Comparison of ENCODE assay signal across 1 cellular context in genomic region chr14:59311723-59312122, GRCh38.
TF ChIP-seq lines count a peak whose summit lies in the region.

No MANE protein-coding gene starts in this region.

TF ChIP-seq in K562, 482 proteins besides CTCF, POLR2A, EP300 and RAD21 (continued from another document):
- no peak for TF ChIP-seq ZNF77 (CRISPR knock-in tag; IDR thresholded peaks at IDR 0.05)
- TF ChIP-seq CEBPG (CRISPR knock-in tag; IDR thresholded peaks at IDR 0.05), result no peak
- TF ChIP-seq CEBPG (tag; conservative IDR thresholded peaks at IDR 0.05 in 1 of 2, IDR thresholded peaks at IDR 0.05 in 1 of 2), result no peak
- no peak for TF ChIP-seq HDAC8 (tag; IDR thresholded peaks at IDR 0.05)
- no peak for TF ChIP-seq SAFB2 (IDR thresholded peaks at IDR 0.05; ENCODE audit: borderline replicate concordance, low read depth, low read length, severe bottlenecking)
- TF ChIP-seq POLR2AphosphoS5 (IDR thresholded peaks at IDR 0.05; ENCODE audit: control insufficient read depth, insufficient read depth, low read depth, low read length), result no peak
- TF ChIP-seq MTA2 (IDR thresholded peaks at IDR 0.05; ENCODE audit: low read depth), result no peak
- no peak for TF ChIP-seq MXI1 (IDR thresholded peaks at IDR 0.05; ENCODE audit: low read depth, low read length)
- no peak for TF ChIP-seq ETS1 (conservative IDR thresholded peaks at IDR 0.05; ENCODE audit: control insufficient read depth, low read depth, low read length)
- TF ChIP-seq GTF2E2 (tag; IDR thresholded peaks at IDR 0.05), result no peak
- TF ChIP-seq ZBED1 (IDR thresholded peaks at IDR 0.05), result no peak
- TF ChIP-seq E2F3 (CRISPR knock-in tag; IDR thresholded peaks at IDR 0.05), result no peak
- no peak for TF ChIP-seq SRSF3 (IDR thresholded peaks at IDR 0.05; ENCODE audit: insufficient read depth, low read length)
- TF ChIP-seq, protein P1, sequence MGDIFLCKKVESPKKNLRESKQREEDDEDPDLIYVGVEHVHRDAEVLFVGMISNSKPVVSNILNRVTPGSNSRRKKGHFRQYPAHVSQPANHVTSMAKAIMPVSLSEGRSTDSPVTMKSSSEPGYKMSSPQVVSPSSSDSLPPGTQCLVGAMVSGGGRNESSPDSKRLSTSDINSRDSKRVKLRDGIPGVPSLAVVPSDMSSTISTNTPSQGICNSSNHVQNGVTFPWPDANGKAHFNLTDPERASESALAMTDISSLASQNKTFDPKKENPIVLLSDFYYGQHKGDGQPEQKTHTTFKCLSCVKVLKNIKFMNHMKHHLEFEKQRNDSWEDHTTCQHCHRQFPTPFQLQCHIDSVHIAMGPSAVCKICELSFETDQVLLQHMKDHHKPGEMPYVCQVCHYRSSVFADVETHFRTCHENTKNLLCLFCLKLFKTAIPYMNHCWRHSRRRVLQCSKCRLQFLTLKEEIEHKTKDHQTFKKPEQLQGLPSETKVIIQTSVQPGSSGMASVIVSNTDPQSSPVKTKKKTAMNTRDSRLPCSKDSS (IDR thresholded peaks at IDR 0.05; ENCODE audit: low read depth, partially characterized antibody), result no peak
- TF ChIP-seq ZNF766 (CRISPR knock-in tag; conservative IDR thresholded peaks at IDR 0.05), result no peak
- TF ChIP-seq ZBTB7A (IDR thresholded peaks at IDR 0.05; ENCODE audit: borderline replicate concordance, control insufficient read depth, low read depth, low read length), result no peak
- no peak for TF ChIP-seq MIER1 (IDR thresholded peaks at IDR 0.05; ENCODE audit: low read depth)
- no peak for TF ChIP-seq ZFPM2 (CRISPR knock-in tag; IDR thresholded peaks at IDR 0.05)
- no peak for TF ChIP-seq GTF2A2 (tag; IDR thresholded peaks at IDR 0.05)
- TF ChIP-seq BRD9 (IDR thresholded peaks at IDR 0.05; ENCODE audit: low read depth, partially characterized antibody), result no peak
- TF ChIP-seq SRF (CRISPR knock-in tag; IDR thresholded peaks at IDR 0.05), result no peak
- TF ChIP-seq MEIS2 (IDR thresholded peaks at IDR 0.05; ENCODE audit: partially characterized antibody), result no peak
- TF ChIP-seq ZNF696 (CRISPR knock-in tag; conservative IDR thresholded peaks at IDR 0.05), result no peak
- no peak for TF ChIP-seq POLR2H (tag; IDR thresholded peaks at IDR 0.05; ENCODE audit: low read depth)
- TF ChIP-seq CC2D1A (IDR thresholded peaks at IDR 0.05), result no peak
- TF ChIP-seq RFX1 (IDR thresholded peaks at IDR 0.05), result 0 out of 2 replicates have a peak, but pooled peaks have one; percentile 13
- no peak for TF ChIP-seq HLTF (IDR thresholded peaks at IDR 0.05)
- TF ChIP-seq SOX6 (IDR thresholded peaks at IDR 0.05), result 0 out of 2 replicates have a peak, but pooled peaks have one; percentile 29
- TF ChIP-seq ZNF785 (CRISPR knock-in tag; IDR thresholded peaks at IDR 0.05), result no peak
- no peak for TF ChIP-seq RBM22 (IDR thresholded peaks at IDR 0.05; ENCODE audit: low read depth, low read length, poor library complexity, severe bottlenecking)
